Comparison of ENCODE assay signal across 1 cellular context in the genomic region with DNA sequence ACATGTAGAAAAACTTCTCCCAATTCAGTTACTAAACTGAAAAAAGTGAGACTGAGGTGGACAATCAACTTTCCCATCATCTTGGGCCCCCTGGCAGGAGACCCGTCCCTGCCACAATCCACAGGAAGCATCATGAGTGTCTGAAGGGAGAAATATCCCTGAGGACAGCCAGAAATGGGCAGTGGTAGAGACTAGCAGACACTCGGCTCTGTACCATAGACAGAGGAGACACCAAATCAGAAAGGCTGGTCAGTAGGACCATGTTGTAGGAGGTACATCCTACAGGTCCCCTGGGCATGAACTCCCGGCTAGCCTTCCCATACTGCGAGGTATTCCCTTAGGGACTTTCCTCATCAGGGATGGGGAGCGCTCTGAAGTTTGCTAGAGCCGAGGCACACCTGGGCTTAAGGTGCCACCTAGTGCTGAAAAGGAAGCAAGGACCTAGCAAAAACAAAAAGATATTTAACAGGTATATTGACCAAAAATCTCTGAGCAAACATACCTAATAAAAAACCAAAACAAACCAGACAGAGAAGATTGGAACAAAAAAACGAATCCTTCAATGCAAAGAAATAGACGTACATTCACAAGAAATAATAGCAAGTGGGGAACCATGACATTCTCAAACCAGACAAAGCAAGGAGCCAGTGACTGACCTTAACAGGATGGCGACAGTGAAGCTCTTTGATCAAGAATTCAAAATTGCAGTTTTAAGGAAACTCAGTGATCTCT.
A peak's percentile ranks its signal among the peaks of the same experiment; 100 is the strongest.
TF ChIP-seq lines count a peak whose summit lies in the region.

No MANE protein-coding gene starts in this region.

TF ChIP-seq in HEK293, 187 proteins besides CTCF, POLR2A, EP300 and RAD21 (continued from another document):
- TF ChIP-seq ZNF10 (tag by site-specific recombination; IDR thresholded peaks at IDR 0.05) (peak; percentile 97), ZNF37A (tag by site-specific recombination; IDR thresholded peaks at IDR 0.05) (no peak)
TF ChIP-seq in HEK293: peak in this region for 5.
